Comparison of ENCODE assay signal across 8 cellular contexts in the genomic region with DNA sequence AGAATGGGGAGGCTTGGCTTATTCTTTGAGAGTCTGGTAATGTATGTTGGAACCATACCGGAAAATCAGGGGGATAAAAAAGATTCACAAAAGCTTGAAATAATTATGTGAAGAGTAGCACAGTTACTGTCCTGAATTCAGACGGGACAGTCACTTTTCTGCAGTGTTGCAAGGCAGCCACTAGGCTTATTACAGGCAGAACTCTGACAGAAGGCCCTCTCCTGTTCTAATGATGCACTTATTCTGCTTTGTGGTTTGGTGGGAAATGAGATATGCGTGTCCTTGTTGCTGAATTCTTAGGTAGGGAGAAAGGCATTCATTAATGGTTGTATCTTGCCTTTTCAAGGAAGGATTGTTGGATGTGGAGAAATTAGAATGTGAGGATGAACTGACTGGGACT. TPM values are rescaled to one million over a fixed set of nuclear protein-coding genes. Genes with fewer than 3 reads are reported as not detected.
DNase-seq lines count a peak whose midpoint lies in the region; ATAC-seq, FAIRE-seq and TF ChIP-seq lines count a peak whose summit lies in the region.

No MANE protein-coding gene starts in this region.

- no peaks in the 10 kb centered on the region for H3K27me3 ChIP-seq in pancreas

- H3K27ac ChIP-seq in pancreas: no peak overlapping the region

- intact Hi-C loops in pancreas (cut with DNase I): no loop called here

- FAIRE-seq in pancreas (lab: Jason Lieb, UNC): no peak

- peak; percentile 12 for DNase-seq in DMS114 treated with DMSO at 0.1 percent for 48 hours (lab: John Stamatoyannopoulos, UW; ENCODE audit: unreplicated experiment)
- peak; percentile 12 for DNase-seq in HuH-7 (ENCODE audit: low spot score)
- peak; percentile 35 for DNase-seq in epithelial cell of esophagus (ENCODE audit: low read depth)
- DNase-seq in NCI-H187 treated with DMSO at 0.1 percent for 48 hours (lab: John Stamatoyannopoulos, UW): no peak
- no peak for DNase-seq in cerebellar nuclear complex (lab: John Stamatoyannopoulos, UW)
- DNase-seq in pancreas: no peak
- DNase-seq in NOMO-1 (lab: John Stamatoyannopoulos, UW; ENCODE audit: unreplicated experiment in 2 of 2): no peak

- WGBS in pancreas, 2 donors: 72 to 73% methylated on average over 3 of the region's 3 CpGs

- no peaks in the 10 kb centered on the region for H3K9me3 ChIP-seq in pancreas

- H3K4me1 ChIP-seq in pancreas: peaks cover 0 to 3% (median 0%) of the 10 kb centered on the region in 3 donors

- peak; percentile 74 for ATAC-seq in GM21367 (IDR thresholded peaks at IDR 0.05; ENCODE audit: unreplicated experiment)
- ATAC-seq in pancreas: no peak

- H3K4me3 ChIP-seq in epithelial cell of esophagus (ENCODE audit: low read length) (no peak overlapping the region), pancreas (no peak overlapping the region)

- peak; percentile 65 for TF ChIP-seq CTCF in epithelial cell of esophagus (IDR thresholded peaks at IDR 0.05; ENCODE audit: insufficient read depth, low read depth, low read length, missing control alignments)
- TF ChIP-seq CTCF in pancreas (IDR thresholded peaks at IDR 0.05): no peak

- H3K36me3 ChIP-seq in pancreas: peaks cover 0 to 6% (median 0%) of the 10 kb centered on the region in 3 donors

RNA-seq across cellular contexts. Expression of a gene that starts 37.2 kb away (rescaled TPM):
- total RNA-seq in pancreas: 10 to 100 TPM in 2 of 6 donors, 1 to 10 TPM in 4; 3.9 to 18.1 (median 4.4) TPM
- 10 to 100 TPM in 1 of 2 donors, 1 to 10 TPM in 1; 6.2 to 12.4 TPM for polyA plus RNA-seq in pancreas

Comparison
In these comparisons a context has a peak if more than half of its experiments do, and no peak if none do; other contexts are left out.
1. DNase-seq: peak in DMS114 treated with DMSO at 0.1 percent for 48 hours (single experiment), HuH-7 (single experiment) and epithelial cell of esophagus (single experiment); none in NCI-H187 treated with DMSO at 0.1 percent for 48 hours (single experiment), cerebellar nuclear complex (0 of 2), pancreas (0 of 6) and NOMO-1 (0 of 2).